ENCODE assay signal across 21 cellular contexts in the genomic region with DNA sequence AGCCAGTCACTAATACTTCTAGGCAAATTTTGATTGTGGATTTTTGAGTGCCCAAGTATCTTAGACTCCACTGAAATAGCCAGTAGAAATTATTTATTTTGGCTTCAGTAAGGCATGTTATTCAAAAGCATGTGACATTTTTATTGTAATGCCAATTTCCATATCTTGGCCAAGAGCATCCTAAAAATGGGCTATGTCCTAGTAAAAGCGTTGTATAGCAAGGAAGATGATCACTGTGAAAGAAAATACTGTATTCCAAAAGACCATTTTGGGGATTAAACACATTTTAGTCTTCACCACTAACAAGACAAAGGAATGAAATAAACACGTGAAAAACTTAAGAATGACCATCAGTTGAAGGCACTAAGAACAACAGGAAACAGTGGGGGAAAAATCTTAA.
"Had no signal": no experiment of that assay in that cellular context is flagged by ENCODE, and none has a peak within 500 bp of the region (broad histone marks: within the 10 kb centered on the region; RNA-seq: fewer than 3 reads in every experiment).

No MANE protein-coding gene starts in this region.

- H3K4me1 Mint-ChIP-seq: central memory CD8-positive, alpha-beta T cell; nephron; T-helper 17 cell had no signal

- H3K9me3 Mint-ChIP-seq: central memory CD8-positive, alpha-beta T cell; dendritic cell treated with granulocyte-macrophage colony-stimulating factor and Interleukin-4, amounts not matched to agents 40 ng/mL and 50 ng/mL, for 4 days; effector memory CD8-positive, alpha-beta T cell; nephron; stimulated activated naive CD8-positive, alpha-beta T cell treated with anti-CD3 and anti-CD28 coated beads, Interleukin-15, Interleukin-2, amounts not matched to agents 100 ng/mL and 50 ng/mL, for 24 hours; type B pancreatic cell had no signal

- H3K27me3 ChIP-seq: brain microvascular endothelial cell, gastrocnemius medialis, sigmoid colon, suprapubic skin had no signal

- H3K9me3 ChIP-seq: gastrocnemius medialis, sigmoid colon, suprapubic skin had no signal

- H3K27ac Mint-ChIP-seq: activated naive CD8-positive, alpha-beta T cell; dendritic cell treated with granulocyte-macrophage colony-stimulating factor and Interleukin-4, amounts not matched to agents 40 ng/mL and 50 ng/mL, for 4 days; effector memory CD8-positive, alpha-beta T cell; nephron; stimulated activated naive CD8-positive, alpha-beta T cell treated with anti-CD3 and anti-CD28 coated beads, Interleukin-15, Interleukin-2, amounts not matched to agents 100 ng/mL and 50 ng/mL, for 24 hours; T-helper 17 cell; type B pancreatic cell had no signal

- H3K27ac ChIP-seq: brain microvascular endothelial cell, epithelial cell of prostate, gastrocnemius medialis, suprapubic skin, VCaP had no signal

- H3K36me3 ChIP-seq: brain microvascular endothelial cell, gastrocnemius medialis, sigmoid colon, suprapubic skin had no signal

- H3K4me3 ChIP-seq: gastrocnemius medialis, lung, sigmoid colon, suprapubic skin had no signal

- H3K36me3 Mint-ChIP-seq: activated naive CD8-positive, alpha-beta T cell; type B pancreatic cell had no signal

- H3K27me3 Mint-ChIP-seq: activated naive CD8-positive, alpha-beta T cell; central memory CD8-positive, alpha-beta T cell; type B pancreatic cell had no signal

- H3K4me3 Mint-ChIP-seq: activated naive CD8-positive, alpha-beta T cell; central memory CD8-positive, alpha-beta T cell; dendritic cell treated with granulocyte-macrophage colony-stimulating factor and Interleukin-4, amounts not matched to agents 40 ng/mL and 50 ng/mL, for 4 days; effector memory CD8-positive, alpha-beta T cell; nephron; stimulated activated naive CD8-positive, alpha-beta T cell treated with anti-CD3 and anti-CD28 coated beads, Interleukin-15, Interleukin-2, amounts not matched to agents 100 ng/mL and 50 ng/mL, for 24 hours; T-helper 17 cell; type B pancreatic cell had no signal

- DNase-seq: activated CD4-positive, CD25-positive, alpha-beta regulatory T cell treated with anti-CD3 and anti-CD28 coated beads, Interleukin-2, amount 50 U/mL, for 72 hours; activated CD8-positive, alpha-beta memory T cell treated with anti-CD3 and anti-CD28 coated beads for 24 hours; activated CD8-positive, alpha-beta memory T cell treated with anti-CD3 and anti-CD28 coated beads, Interleukin-2, amount 50 U/mL, for 48 hours; activated effector memory CD4-positive, alpha-beta T cell treated with anti-CD3 and anti-CD28 coated beads, Interleukin-2, amount 50 U/mL, for 16 hours; activated T-cell treated with anti-CD3 and anti-CD28 coated beads, Interleukin-2, amount 50 U/mL, for 48 hours; brain microvascular endothelial cell; effector memory CD8-positive, alpha-beta T cell; gastrocnemius medialis; sigmoid colon; stimulated activated CD4-positive, alpha-beta T cell treated with anti-CD3 and anti-CD28 coated beads, Interleukin-2, amount 100 ng/mL, for 24 hours; T-helper 17 cell had no signal

- H3K4me1 ChIP-seq: gastrocnemius medialis, sigmoid colon, suprapubic skin had no signal
